ENCODE assay signal across 8 cellular contexts in the genomic region with DNA sequence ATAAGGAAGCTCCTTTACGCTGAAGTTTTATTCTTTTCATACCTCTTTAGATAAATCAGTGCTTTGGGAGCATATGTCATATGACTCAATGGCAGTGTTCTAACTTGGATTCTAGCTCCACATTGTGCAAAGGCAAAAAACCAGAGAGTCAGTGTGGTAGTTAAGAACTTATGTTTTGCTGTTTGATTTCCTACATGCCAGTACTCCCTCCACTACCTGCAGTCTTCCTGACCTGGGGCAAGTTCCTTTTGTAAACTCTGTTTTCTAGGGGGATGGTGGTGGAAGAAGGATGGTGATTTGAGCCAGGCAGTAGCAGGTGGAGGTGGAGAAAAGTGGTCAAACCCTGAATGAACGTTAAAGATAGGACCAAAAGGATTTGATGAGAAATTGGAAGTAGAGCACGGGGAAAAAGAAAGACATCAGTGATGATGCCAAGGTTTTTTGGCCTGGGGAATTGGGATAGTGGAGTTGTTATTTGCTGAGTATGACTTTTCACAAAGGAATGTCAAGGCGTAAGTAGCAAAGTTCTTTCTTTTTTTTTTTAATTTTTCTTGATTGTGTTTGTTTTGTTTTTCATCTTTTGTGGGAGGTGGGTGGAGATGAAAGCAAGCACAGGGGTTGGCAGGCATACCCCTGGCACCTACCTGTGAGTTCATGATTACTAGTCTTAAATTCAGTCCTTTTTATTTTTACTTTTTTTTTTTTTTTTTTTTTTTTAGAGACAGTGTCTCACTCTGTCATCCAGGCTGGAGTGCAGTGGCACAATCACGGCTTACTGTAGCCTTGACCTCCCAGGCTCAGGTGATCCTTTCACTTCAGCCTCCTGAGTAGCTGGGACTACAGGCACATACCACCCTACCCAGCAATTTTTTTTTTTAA. TPM values are rescaled to one million over a fixed set of nuclear protein-coding genes. Genes with fewer than 3 reads are reported as not detected.
A peak's percentile ranks its signal among the peaks of the same experiment; 100 is the strongest.
DNase-seq lines count a peak whose midpoint lies in the region; ATAC-seq and TF ChIP-seq lines count a peak whose summit lies in the region.
"Not testable (repeated sequence)": the region's sequence is repeated elsewhere in the genome, so short reads cannot be mapped to it uniquely, and the experiment has no call there.

No MANE protein-coding gene starts in this region.

- not testable (repeated sequence) for BruUV-seq in mammary epithelial cell (replicated peaks; lab: Mats Ljungman, UMichigan)

- not testable (repeated sequence) for H3K4me1 ChIP-seq in mammary epithelial cell (ENCODE audit: insufficient read depth, low read length); skeletal muscle satellite cell (ENCODE audit: control insufficient read depth, insufficient read depth, low read length)

- H3K4me1 Mint-ChIP-seq in activated naive CD4-positive, alpha-beta T cell treated with anti-CD3 and anti-CD28 coated beads, Interleukin-2, amount 50 U/mL, for 24 hours: not testable (repeated sequence)

- POLR2A ChIA-PET in BJ (lab: Charles Lee): not testable (repeated sequence)

- in situ Hi-C loops in mammary epithelial cell (cut with MboI; ENCODE audit: low sequenced_read_pairs in 2 of 2): not testable (repeated sequence)

- H3K27me3 Mint-ChIP-seq in activated naive CD4-positive, alpha-beta T cell treated with anti-CD3 and anti-CD28 coated beads, Interleukin-2, amount 50 U/mL, for 24 hours: not testable (repeated sequence)

- H3K4me2 ChIP-seq in mammary epithelial cell (ENCODE audit: insufficient read depth, low read depth, low read length) (peak overlapping the region; percentile 36), skeletal muscle satellite cell (ENCODE audit: low read length) (peak overlapping the region; percentile 47)

- WGBS in mammary epithelial cell (ENCODE audit: low coverage, missing lambda C conversion rate): 92% methylated on average over 1 of the region's 5 CpGs

- not testable (repeated sequence) for H3K36me3 Mint-ChIP-seq in activated naive CD4-positive, alpha-beta T cell treated with anti-CD3 and anti-CD28 coated beads, Interleukin-2, amount 50 U/mL, for 24 hours

- not testable (repeated sequence) for H3K27ac ChIP-seq in mammary epithelial cell (ENCODE audit: insufficient read depth, low read depth, low read length)

- not testable (repeated sequence) for H3K36me3 ChIP-seq in BJ (ENCODE audit: control insufficient read depth, insufficient read depth, low read length); mammary epithelial cell (ENCODE audit: insufficient read depth, low read length); skeletal muscle satellite cell (ENCODE audit: insufficient read depth, low read length)

- DNase-seq in BJ (ENCODE audit: low read depth) (peak; percentile 9), LHCN-M2 (ENCODE audit: low read depth) (peak; percentile 31), mammary epithelial cell (peak; percentile 32), fibroblast of pulmonary artery (ENCODE audit: low read depth) (peak; percentile 50), myocyte (ENCODE audit: low read depth) (peak; percentile 18)
- not testable (repeated sequence) for DNase-seq in left ventricle myocardium superior

- not testable (repeated sequence) for H2AFZ ChIP-seq in mammary epithelial cell (ENCODE audit: low read depth, low read length)

- H3K9me3 Mint-ChIP-seq in activated naive CD4-positive, alpha-beta T cell treated with anti-CD3 and anti-CD28 coated beads, Interleukin-2, amount 50 U/mL, for 24 hours: not testable (repeated sequence)

- peak overlapping the region; percentile 35 for H3K27ac Mint-ChIP-seq in activated naive CD4-positive, alpha-beta T cell treated with anti-CD3 and anti-CD28 coated beads, Interleukin-2, amount 50 U/mL, for 24 hours

- not testable (repeated sequence) for H3K9me3 ChIP-seq in mammary epithelial cell (replicated peaks; ENCODE audit: insufficient read depth, low read length); skeletal muscle satellite cell (replicated peaks; ENCODE audit: low read length)

- H3K79me2 ChIP-seq in mammary epithelial cell (ENCODE audit: insufficient read depth, low read length): not testable (repeated sequence)

- not testable (repeated sequence) for H3K27me3 ChIP-seq in BJ (ENCODE audit: control insufficient read depth, insufficient read depth, low read length); mammary epithelial cell (ENCODE audit: insufficient read depth, low read length); skeletal muscle satellite cell (ENCODE audit: control insufficient read depth, insufficient read depth, low read length)

- peak; percentile 68 for ATAC-seq in left ventricle myocardium superior

- TF ChIP-seq CTCF in BJ (IDR thresholded peaks at IDR 0.05; ENCODE audit: insufficient read depth, low read depth, low read length); mammary epithelial cell (conservative IDR thresholded peaks at IDR 0.05 in 1 of 2, IDR thresholded peaks at IDR 0.05 in 1 of 2; ENCODE audit: extremely low read depth in 1 of 2, insufficient read depth in 1 of 2, low read depth in 1 of 2, low read length in 2 of 2); fibroblast of pulmonary artery (IDR thresholded peaks at IDR 0.05; ENCODE audit: low read length, missing control alignments): not testable (repeated sequence)

- not testable (repeated sequence) for H4K20me1 ChIP-seq in mammary epithelial cell (ENCODE audit: insufficient read depth, low read length)

- intact Hi-C loops in mammary epithelial cell (cut with micrococcal nuclease); left ventricle myocardium superior (cut with micrococcal nuclease): not testable (repeated sequence)

- H3K4me3 ChIP-seq in BJ (ENCODE audit: low read depth, low read length); mammary epithelial cell (replicated peaks in 1 of 3; ENCODE audit: insufficient read depth in 1 of 3, low read depth in 2 of 3, low read length in 3 of 3); fibroblast of pulmonary artery (replicated peaks; ENCODE audit: low read depth, low read length); skeletal muscle satellite cell (ENCODE audit: low read length): not testable (repeated sequence)

- not testable (repeated sequence) for H3K9ac ChIP-seq in mammary epithelial cell (ENCODE audit: insufficient read depth, low read length); skeletal muscle satellite cell (ENCODE audit: low read depth, low read length)

- H3K4me3 Mint-ChIP-seq in activated naive CD4-positive, alpha-beta T cell treated with anti-CD3 and anti-CD28 coated beads, Interleukin-2, amount 50 U/mL, for 24 hours: not testable (repeated sequence)

- CTCF ChIA-PET in BJ (lab: Yijun Ruan, JAX): interaction anchor here (0.6 kb wide), 1 partner anchor 203 kb away, joined by 4 read pairs; no protein-coding TSS in a partner anchor
- CTCF ChIA-PET in mammary epithelial cell (lab: Charles Lee; ENCODE audit: low non-redundant PET): not testable (repeated sequence)

- dilution Hi-C loops in mammary epithelial cell (cut with HindIII; ENCODE audit: low sequenced_read_pairs): not testable (repeated sequence)

RNA-seq across cellular contexts. Expression of a gene that starts 47.5 kb away (rescaled TPM):
- polyA plus RNA-seq in BJ (2011; rRNA removed): 7.7 and 15.9 TPM in 2 replicates
- 7.3 and 7.7 TPM in 2 replicates for polyA minus RNA-seq in BJ (2011; rRNA and poly(A)+ RNA removed)
- total RNA-seq in LHCN-M2 (2014; rRNA removed): 30.0 and 32.4 TPM in 2 replicates
- 8.1 TPM for polyA plus RNA-seq in LHCN-M2 (2012)
- total RNA-seq in mammary epithelial cell: 10 to 100 TPM; 14.8 to 19.7 TPM
- polyA plus RNA-seq in mammary epithelial cell: 7.7 TPM
- 7.1 TPM for polyA minus RNA-seq in mammary epithelial cell
- total RNA-seq in left ventricle myocardium superior: 12.1 TPM
- total RNA-seq in myocyte: 22.2 and 26.4 TPM in 2 replicates
- polyA plus RNA-seq in myocyte (2012): 7.3 TPM
- total RNA-seq in skeletal muscle satellite cell (2012; rRNA removed): 28.4 and 29.2 TPM in 2 replicates

RNA-seq across cellular contexts. Expression of a gene that starts 47.8 kb away (rescaled TPM):
- polyA plus RNA-seq in BJ (2011; rRNA removed) (78.6 and 99.5 TPM in 2 replicates), mammary epithelial cell (104 TPM)
- polyA minus RNA-seq in BJ (2011; rRNA and poly(A)+ RNA removed): 50.4 and 52.1 TPM in 2 replicates
- total RNA-seq in LHCN-M2 (2014; rRNA removed) (194 and 203 TPM in 2 replicates), mammary epithelial cell (100 to 1,000 TPM; 128 to 167 TPM), left ventricle myocardium superior (106 TPM), myocyte (107 and 118 TPM in 2 replicates)
- 58.7 TPM for polyA plus RNA-seq in LHCN-M2 (2012)
- 104 TPM for polyA minus RNA-seq in mammary epithelial cell
- polyA plus RNA-seq in myocyte (2012): 59.0 TPM
- total RNA-seq in skeletal muscle satellite cell (2012; rRNA removed): 183 and 194 TPM in 2 replicates
